28 cellular contexts compared by ENCODE assay signal in genomic region chr2:101410114-101410513, GRCh38. TPM values are rescaled to one million over a fixed set of nuclear protein-coding genes. Genes with fewer than 3 reads are reported as not detected.
"Had no signal": no experiment of that assay in that cellular context is flagged by ENCODE, and none has a peak within 500 bp of the region (broad histone marks: within the 10 kb centered on the region; RNA-seq: fewer than 3 reads in every experiment).

No MANE protein-coding gene starts in this region.

- H3K27me3 Mint-ChIP-seq: activated naive CD8-positive, alpha-beta T cell treated with anti-CD3 and anti-CD28 coated beads for 36 hours; stimulated activated memory B cell treated with anti-CD40 and anti-IgM and Interleukin-4, amounts not matched to agents 10 μg/mL and 1 μg/mL and 100 μg/mL, for 72 hours had no signal

- H3K27ac Mint-ChIP-seq: activated CD8-positive, alpha-beta T cell treated with anti-CD3 and anti-CD28 coated beads, Interleukin-2, amount 10 ng/mL, durations not matched to agents 7 days and 5 days; activated naive CD8-positive, alpha-beta T cell treated with anti-CD3 and anti-CD28 coated beads for 36 hours; activated T-cell treated with anti-CD3 and anti-CD28 coated beads, Interleukin-2, amount 50 U/mL, for 24 hours; endodermal cell; natural killer cell treated with Interleukin-12 subunit alpha and Interleukin-12 subunit beta and Interleukin-15 and Interleukin-18, amount 100 ng/mL, for 72 hours; stimulated activated memory B cell treated with anti-CD40 and anti-IgM and Interleukin-4, amounts not matched to agents 10 μg/mL and 1 μg/mL and 100 μg/mL, for 72 hours had no signal

- H3K9me3 ChIP-seq: suprapubic skin, transverse colon had no signal

- H3K4me1 ChIP-seq: parathyroid adenoma, stomach, suprapubic skin, transverse colon had no signal

- DNase-seq: activated CD4-positive, alpha-beta T cell treated with anti-CD3 and anti-CD28 coated beads, Interleukin-2, amount 50 U/mL, for 1 hour; activated CD4-positive, CD25-positive, alpha-beta regulatory T cell treated with anti-CD3 and anti-CD28 coated beads, Interleukin-2, amount 50 U/mL, for 72 hours; activated CD8-positive, alpha-beta T cell treated with anti-CD3 and anti-CD28 coated beads, Interleukin-2, amount 10 ng/mL, durations not matched to agents 7 days and 5 days; activated naive CD4-positive, alpha-beta T cell treated with Interleukin-2 at 50 U/mL for 16 hours; activated naive CD8-positive, alpha-beta T cell treated with anti-CD3 and anti-CD28 coated beads for 36 hours; activated T-cell treated with anti-CD3 and anti-CD28 coated beads, Interleukin-2, amount 50 U/mL, for 24 hours; cerebellar nuclear complex; endodermal cell; heart right ventricle; islet precursor cell; left cardiac atrium; midbrain; nucleus accumbens; right cardiac atrium; stimulated activated CD4-positive, alpha-beta T cell treated with anti-CD3 and anti-CD28 coated beads, Interleukin-2, amount 100 ng/mL, for 24 hours; stomach; transverse colon; WERI-Rb-1 had no signal

- H3K4me3 Mint-ChIP-seq: activated CD8-positive, alpha-beta T cell treated with anti-CD3 and anti-CD28 coated beads, Interleukin-2, amount 10 ng/mL, durations not matched to agents 7 days and 5 days; activated naive CD8-positive, alpha-beta T cell treated with anti-CD3 and anti-CD28 coated beads for 36 hours; activated T-cell treated with anti-CD3 and anti-CD28 coated beads, Interleukin-2, amount 50 U/mL, for 24 hours; endodermal cell; natural killer cell treated with Interleukin-12 subunit alpha and Interleukin-12 subunit beta and Interleukin-15 and Interleukin-18, amount 100 ng/mL, for 72 hours; stimulated activated memory B cell treated with anti-CD40 and anti-IgM and Interleukin-4, amounts not matched to agents 10 μg/mL and 1 μg/mL and 100 μg/mL, for 72 hours had no signal

- H3K27me3 ChIP-seq: heart right ventricle, stomach, suprapubic skin, transverse colon had no signal

- ATAC-seq: activated CD8-positive, alpha-beta T cell treated with anti-CD3 and anti-CD28 coated beads, Interleukin-2, amount 10 ng/mL, durations not matched to agents 7 days and 5 days; left cardiac atrium; right cardiac atrium; stimulated activated memory B cell treated with anti-CD40 and anti-IgM and Interleukin-4, amounts not matched to agents 10 μg/mL and 1 μg/mL and 100 μg/mL, for 72 hours had no signal

- FAIRE-seq: astrocyte had no signal

- H3K9ac ChIP-seq: parathyroid adenoma had no signal

- H3K36me3 ChIP-seq: heart right ventricle, stomach, suprapubic skin, transverse colon, WERI-Rb-1 had no signal

- H3K4me1 Mint-ChIP-seq: activated naive CD8-positive, alpha-beta T cell treated with anti-CD3 and anti-CD28 coated beads for 36 hours; endodermal cell had no signal

- H2AFZ ChIP-seq: parathyroid adenoma had no signal

- H3K79me2 ChIP-seq: parathyroid adenoma had no signal

- H3K4me3 ChIP-seq: coronary artery, heart right ventricle, skin epidermis, stomach, suprapubic skin, transverse colon had no signal

- H3K27ac ChIP-seq: coronary artery, epithelial cell of prostate, heart right ventricle, parathyroid adenoma, skin epidermis, stomach, suprapubic skin, transverse colon, WERI-Rb-1 had no signal

- H3K36me3 Mint-ChIP-seq: activated naive CD8-positive, alpha-beta T cell treated with anti-CD3 and anti-CD28 coated beads for 36 hours; natural killer cell treated with Interleukin-12 subunit alpha and Interleukin-12 subunit beta and Interleukin-15 and Interleukin-18, amount 100 ng/mL, for 72 hours; stimulated activated memory B cell treated with anti-CD40 and anti-IgM and Interleukin-4, amounts not matched to agents 10 μg/mL and 1 μg/mL and 100 μg/mL, for 72 hours had no signal

- H3K9me3 Mint-ChIP-seq: activated naive CD8-positive, alpha-beta T cell treated with anti-CD3 and anti-CD28 coated beads for 36 hours; activated T-cell treated with anti-CD3 and anti-CD28 coated beads, Interleukin-2, amount 50 U/mL, for 24 hours; endodermal cell; natural killer cell treated with Interleukin-12 subunit alpha and Interleukin-12 subunit beta and Interleukin-15 and Interleukin-18, amount 100 ng/mL, for 72 hours; stimulated activated memory B cell treated with anti-CD40 and anti-IgM and Interleukin-4, amounts not matched to agents 10 μg/mL and 1 μg/mL and 100 μg/mL, for 72 hours had no signal

RNA-seq across cellular contexts. Expression of gene CREG2, which starts 22.8 kb away (rescaled TPM):
- total RNA-seq: activated CD8-positive, alpha-beta T cell treated with anti-CD3 and anti-CD28 coated beads, Interleukin-2, amount 10 ng/mL, durations not matched to agents 7 days and 5 days; activated naive CD8-positive, alpha-beta T cell treated with anti-CD3 and anti-CD28 coated beads for 36 hours; fibroblast of villous mesenchyme; left cardiac atrium; natural killer cell treated with Interleukin-12 subunit alpha and Interleukin-12 subunit beta and Interleukin-15 and Interleukin-18, amount 100 ng/mL, for 72 hours had no signal
- polyA plus RNA-seq: heart right ventricle, liver had no signal
